ENCODE assay signal across 25 cellular contexts in genomic region chr2:16316456-16317210, GRCh38.
"Had no signal": no experiment of that assay in that cellular context is flagged by ENCODE, and none has a peak within 500 bp of the region (broad histone marks: within the 10 kb centered on the region; RNA-seq: fewer than 3 reads in every experiment).

No MANE protein-coding gene starts in this region.

- H3K9me3 ChIP-seq: colonic mucosa, neutrophil, prostate gland, right lobe of liver, suprapubic skin, transverse colon, upper lobe of right lung, uterus had no signal

- H3K27me3 ChIP-seq: colonic mucosa, neutrophil, right lobe of liver, suprapubic skin, transverse colon, upper lobe of right lung, uterus had no signal

- ATAC-seq: effector memory CD8-positive, alpha-beta T cell; naive thymus-derived CD4-positive, alpha-beta T cell; stimulated activated naive CD8-positive, alpha-beta T cell treated with anti-CD3 and anti-CD28 coated beads, Interleukin-15, amount 100 ng/mL, for 72 hours; upper lobe of right lung had no signal

- H3K36me3 Mint-ChIP-seq: immature natural killer cell; naive thymus-derived CD4-positive, alpha-beta T cell had no signal

- H3K4me3 Mint-ChIP-seq: central memory CD8-positive, alpha-beta T cell; effector memory CD8-positive, alpha-beta T cell; immature natural killer cell; naive thymus-derived CD4-positive, alpha-beta T cell; nephron; stimulated activated naive CD8-positive, alpha-beta T cell treated with anti-CD3 and anti-CD28 coated beads, Interleukin-15, amount 100 ng/mL, for 72 hours had no signal

- H3K36me3 ChIP-seq: colonic mucosa, neutrophil, prostate gland, right lobe of liver, suprapubic skin, transverse colon, upper lobe of right lung, uterus had no signal

- H3K9me3 Mint-ChIP-seq: central memory CD8-positive, alpha-beta T cell; immature natural killer cell; nephron; stimulated activated naive CD8-positive, alpha-beta T cell treated with anti-CD3 and anti-CD28 coated beads, Interleukin-15, amount 100 ng/mL, for 72 hours had no signal

- H3K27me3 Mint-ChIP-seq: central memory CD8-positive, alpha-beta T cell; effector memory CD8-positive, alpha-beta T cell had no signal

- H3K4me1 Mint-ChIP-seq: central memory CD8-positive, alpha-beta T cell; immature natural killer cell; stimulated activated naive CD8-positive, alpha-beta T cell treated with anti-CD3 and anti-CD28 coated beads, Interleukin-15, amount 100 ng/mL, for 72 hours had no signal

- H3K27ac Mint-ChIP-seq: effector memory CD8-positive, alpha-beta T cell; immature natural killer cell; naive thymus-derived CD4-positive, alpha-beta T cell; nephron; stimulated activated naive CD8-positive, alpha-beta T cell treated with anti-CD3 and anti-CD28 coated beads, Interleukin-15, amount 100 ng/mL, for 72 hours had no signal

- H3K4me3 ChIP-seq: colonic mucosa, prostate gland, right lobe of liver, suprapubic skin, transverse colon, upper lobe of right lung, uterus had no signal

- H3K27ac ChIP-seq: colonic mucosa, neutrophil, prostate gland, right lobe of liver, suprapubic skin, transverse colon, upper lobe of right lung, uterus had no signal

- H3K4me1 ChIP-seq: colonic mucosa, prostate gland, right lobe of liver, suprapubic skin, transverse colon, upper lobe of right lung, uterus had no signal

- DNase-seq: colonic mucosa; dermis blood vessel endothelial cell; effector memory CD8-positive, alpha-beta T cell; erythroblast; hypothalamus; immature natural killer cell; islet precursor cell; kidney glomerular epithelial cell; mammary epithelial cell; mesendoderm; midbrain; naive thymus-derived CD4-positive, alpha-beta T cell; right lobe of liver; stimulated activated CD4-positive, alpha-beta T cell treated with anti-CD3 and anti-CD28 coated beads, Interleukin-15, amount 100 ng/mL, for 24 hours; stimulated activated CD4-positive, alpha-beta T cell treated with anti-CD3 and anti-CD28 coated beads, Interleukin-2, amount 100 ng/mL, for 48 hours; stimulated activated naive CD4-positive, alpha-beta T cell; stimulated activated naive CD8-positive, alpha-beta T cell treated with anti-CD3 and anti-CD28 coated beads, Interleukin-15, amount 100 ng/mL, for 72 hours; transverse colon; upper lobe of right lung; uterus had no signal
